Comparison of ENCODE assay signal across 8 cellular contexts in genomic region chr14:89773644-89774316, GRCh38.
DNase-seq lines count a peak whose midpoint lies in the region; ATAC-seq, FAIRE-seq and TF ChIP-seq lines count a peak whose summit lies in the region.

No MANE protein-coding gene starts in this region.

- peaks cover under 1% of the 10 kb centered on the region for H3K9me3 Mint-ChIP-seq in activated T-helper 2 cell treated with anti-CD3 and anti-CD28 coated beads, Interferon-gamma antibody, Interleukin-2, Interleukin-4, amounts not matched to agents 10 μg/mL and 5 μg/mL and 100 μg/mL, durations not matched to agents 14 hours and 24 hours and 36 hours

- no peaks in the 10 kb centered on the region for H3K27me3 ChIP-seq in BE2C
- no peaks in the 10 kb centered on the region for H3K27me3 ChIP-seq in PC-9 (ENCODE audit: insufficient read depth, low read depth)

- peak; percentile 81 for ATAC-seq in HG03280 (IDR thresholded peaks at IDR 0.05; ENCODE audit: unreplicated experiment)

- no peaks in the 10 kb centered on the region for H3F3A ChIP-seq in PC-9 (ENCODE audit: insufficient read depth, low read depth)

- peaks cover 16% of the 10 kb centered on the region for H3K4me1 ChIP-seq in BE2C
- no peaks in the 10 kb centered on the region for H3K4me1 ChIP-seq in PC-9 (replicated peaks; ENCODE audit: insufficient read depth)

- no peak overlapping the region for H2AFZ ChIP-seq in PC-9

- no TSS peak for BruUV-seq in PC-9 (replicated peaks; lab: Mats Ljungman, UMichigan)

- no peaks in the 10 kb centered on the region for H4K20me1 ChIP-seq in PC-9 (ENCODE audit: insufficient read depth)

- POLR2A ChIA-PET in PC-9 (lab: Charles Lee; ENCODE audit: unreplicated experiment), result interaction anchor here (0.6 kb wide), 1 partner anchor 53 kb away, joined by 3 read pairs; no protein-coding TSS in a partner anchor

- DNase-seq in BE2C, result peak; percentile 64
- DNase-seq in GM19239 (ENCODE audit: insufficient read length, low spot score), result peak; percentile 67
- DNase-seq in PC-9, result peak in 1 of 2 experiments; percentile 26
- peak; percentile 39 for DNase-seq in activated T-helper 2 cell treated with anti-CD3 and anti-CD28 coated beads, Interferon-gamma antibody, Interleukin-2, Interleukin-4, amounts not matched to agents 10 μg/mL and 5 μg/mL and 100 μg/mL, durations not matched to agents 14 hours and 24 hours and 36 hours (ENCODE audit: low spot score)
- peak; percentile 88 for DNase-seq in islet precursor cell
- peak; percentile 55 for DNase-seq in stimulated activated CD8-positive, alpha-beta memory T cell treated with anti-CD3 and anti-CD28 coated beads, Interleukin-4, amount 100 ng/mL, for 24 hours (ENCODE audit: low read depth)
- DNase-seq in epidermal melanocyte (ENCODE audit: insufficient read length, low spot score), result no peak

- H3K36me3 ChIP-seq in BE2C, result no peaks in the 10 kb centered on the region; the same call in 1 of the 2 replicates
- H3K36me3 ChIP-seq in PC-9 (ENCODE audit: low read depth), result no peaks in the 10 kb centered on the region

- peak overlapping the region; percentile 7 for H3K4me3 Mint-ChIP-seq in activated T-helper 2 cell treated with anti-CD3 and anti-CD28 coated beads, Interferon-gamma antibody, Interleukin-2, Interleukin-4, amounts not matched to agents 10 μg/mL and 5 μg/mL and 100 μg/mL, durations not matched to agents 14 hours and 24 hours and 36 hours (ENCODE audit: low read depth)

- H3K79me2 ChIP-seq in PC-9 (ENCODE audit: low read depth), result no peaks in the 10 kb centered on the region

- peaks cover 10% of the 10 kb centered on the region for H3K27me3 Mint-ChIP-seq in activated T-helper 2 cell treated with anti-CD3 and anti-CD28 coated beads, Interferon-gamma antibody, Interleukin-2, Interleukin-4, amounts not matched to agents 10 μg/mL and 5 μg/mL and 100 μg/mL, durations not matched to agents 14 hours and 24 hours and 36 hours (ENCODE audit: low read depth)

- no peak overlapping the region for H3K27ac ChIP-seq in PC-9

- H3K9me2 ChIP-seq in PC-9 (ENCODE audit: insufficient read depth), result no peaks in the 10 kb centered on the region

- CTCF ChIA-PET in PC-9 (lab: Charles Lee), result no interaction called here

- H3K4me3 ChIP-seq in BE2C (ENCODE audit: low read depth, low read length) (no peak overlapping the region), PC-9 (no peak overlapping the region)

- peak; percentile 92 for FAIRE-seq in GM19239 (lab: Jason Lieb, UNC)

- no peak for TF ChIP-seq CTCF in BE2C (IDR thresholded peaks at IDR 0.05; ENCODE audit: low read depth, low read length)
- no peak for TF ChIP-seq CTCF in PC-9 (conservative IDR thresholded peaks at IDR 0.05)

- no peak overlapping the region for H3K27ac Mint-ChIP-seq in activated T-helper 2 cell treated with anti-CD3 and anti-CD28 coated beads, Interferon-gamma antibody, Interleukin-2, Interleukin-4, amounts not matched to agents 10 μg/mL and 5 μg/mL and 100 μg/mL, durations not matched to agents 14 hours and 24 hours and 36 hours

- H3K36me3 Mint-ChIP-seq in activated T-helper 2 cell treated with anti-CD3 and anti-CD28 coated beads, Interferon-gamma antibody, Interleukin-2, Interleukin-4, amounts not matched to agents 10 μg/mL and 5 μg/mL and 100 μg/mL, durations not matched to agents 14 hours and 24 hours and 36 hours (ENCODE audit: low read depth), result no peaks in the 10 kb centered on the region

- no peaks in the 10 kb centered on the region for H3K9me3 ChIP-seq in BE2C
- no peaks in the 10 kb centered on the region for H3K9me3 ChIP-seq in PC-9 (ENCODE audit: insufficient read depth, low read depth)

- intact Hi-C loops in PC-9 (cut with micrococcal nuclease; ENCODE audit: unreplicated experiment), result no loop called here
- intact Hi-C loops in activated T-helper 2 cell treated with anti-CD3 and anti-CD28 coated beads, Interferon-gamma antibody, Interleukin-2, Interleukin-4, amounts not matched to agents 10 μg/mL and 5 μg/mL and 100 μg/mL, durations not matched to agents 14 hours and 24 hours and 36 hours (cut with micrococcal nuclease), result loop anchor here (2.0 to 10.0 kb wide), 6 partner anchors 91 to 733 kb away; partner anchors contain the start of gene FOXN3

- H3K4me2 ChIP-seq in PC-9, result peak overlapping the region; percentile 44

- H3K4me1 Mint-ChIP-seq in activated T-helper 2 cell treated with anti-CD3 and anti-CD28 coated beads, Interferon-gamma antibody, Interleukin-2, Interleukin-4, amounts not matched to agents 10 μg/mL and 5 μg/mL and 100 μg/mL, durations not matched to agents 14 hours and 24 hours and 36 hours (ENCODE audit: low read depth), result peaks cover 23% of the 10 kb centered on the region
